ENCODE assay signal across 8 cellular contexts in the genomic region with DNA sequence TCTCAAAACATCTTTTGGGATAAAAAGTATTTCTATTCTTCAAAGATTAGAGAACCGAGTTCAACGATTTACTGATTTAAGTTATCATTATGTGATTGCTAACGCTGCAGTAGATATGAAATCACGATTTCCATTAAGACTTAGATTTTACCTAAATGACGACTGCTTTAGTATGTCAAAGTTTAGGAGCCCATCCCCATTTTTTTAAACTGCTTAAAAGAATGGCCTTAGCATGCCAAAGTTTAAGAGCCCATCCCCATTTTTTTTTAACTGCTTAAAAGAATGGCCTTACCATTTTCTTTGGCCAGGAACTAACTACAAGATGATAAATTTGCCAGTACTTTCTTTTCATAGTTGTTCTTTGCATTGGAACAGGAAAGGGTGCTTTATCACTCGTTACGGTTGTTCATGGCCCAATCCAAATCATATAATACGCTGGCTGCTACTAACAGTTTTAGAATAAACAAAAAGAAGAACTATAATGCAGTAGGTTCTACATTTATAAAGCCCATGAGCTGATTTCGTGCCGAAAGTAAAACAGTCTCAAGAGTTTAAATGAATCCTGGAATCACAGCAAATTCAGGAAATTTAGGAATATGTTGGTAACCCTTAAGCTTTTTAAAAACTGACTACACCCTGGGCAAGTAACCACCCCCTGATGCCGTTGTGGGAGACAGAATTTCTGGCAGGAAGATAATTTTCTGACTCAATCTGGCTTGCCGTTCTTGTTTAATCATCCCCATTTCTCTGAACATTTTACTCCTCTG. TPM values are rescaled to one million over a fixed set of nuclear protein-coding genes. Genes with fewer than 3 reads are reported as not detected.
A peak's percentile ranks its signal among the peaks of the same experiment; 100 is the strongest.
DNase-seq lines count a peak whose midpoint lies in the region; ATAC-seq and TF ChIP-seq lines count a peak whose summit lies in the region.

No MANE protein-coding gene starts in this region.

- no peaks in the 10 kb centered on the region for H3K9me3 ChIP-seq in SJSA1 (replicated peaks)
- no peaks in the 10 kb centered on the region for H3K9me3 ChIP-seq in osteoblast (ENCODE audit: low read depth, low read length)

- H3K36me3 Mint-ChIP-seq in activated T-cell treated with anti-CD3 and anti-CD28 coated beads, Interleukin-2, amount 50 U/mL, for 72 hours (ENCODE audit: insufficient read depth in 2 of 2): peaks cover 7 to 12% of the 10 kb centered on the region in 2 donors

- H3K36me3 ChIP-seq in SJSA1 (peaks cover 40% of the 10 kb centered on the region), osteoblast (ENCODE audit: insufficient read depth, low read length) (peaks cover 4% of the 10 kb centered on the region)

- DNase-seq in activated T-cell treated with anti-CD3 and anti-CD28 coated beads, Interleukin-2, amount 50 U/mL, for 72 hours: no peak
- no peak for DNase-seq in activated T-cell treated with anti-CD3 and anti-CD28 coated beads, Interleukin-2, amount 50 U/mL, for 48 hours
- no peak for DNase-seq in SJSA1 (ENCODE audit: low read depth in 1 of 2, low spot score in 2 of 2)
- peak; percentile 47 for DNase-seq in epithelial cell of esophagus (ENCODE audit: low read depth)
- peak; percentile 89 for DNase-seq in osteoblast (ENCODE audit: insufficient read length, low spot score, missing footprints)

- H3K27me3 Mint-ChIP-seq in activated T-cell treated with anti-CD3 and anti-CD28 coated beads, Interleukin-2, amount 50 U/mL, for 72 hours (ENCODE audit: low read depth): no peaks in the 10 kb centered on the region

- H3K79me2 ChIP-seq in osteoblast (ENCODE audit: insufficient read depth, low read length): peaks cover 54% of the 10 kb centered on the region

- H3K4me3 ChIP-seq in SJSA1 (peak overlapping the region; percentile 78), epithelial cell of esophagus (ENCODE audit: low read length) (peak overlapping the region; percentile 90), osteoblast (ENCODE audit: insufficient read depth, low read length) (peak overlapping the region; percentile 98)

- H3K27me3 ChIP-seq in SJSA1 (replicated peaks) (no peaks in the 10 kb centered on the region), osteoblast (ENCODE audit: insufficient read depth, low read length) (no peaks in the 10 kb centered on the region)

- H3K27ac Mint-ChIP-seq in activated T-cell treated with anti-CD3 and anti-CD28 coated beads, Interleukin-2, amount 50 U/mL, for 72 hours: peak overlapping the region; percentile 96

- TF ChIP-seq CTCF in epithelial cell of esophagus (IDR thresholded peaks at IDR 0.05; ENCODE audit: insufficient read depth, low read depth, low read length, missing control alignments) (no peak), osteoblast (IDR thresholded peaks at IDR 0.05; ENCODE audit: extremely low read depth, low read depth, low read length) (no peak)

- peak overlapping the region; percentile 74 for H2AFZ ChIP-seq in osteoblast (ENCODE audit: low read length)

- peak overlapping the region; percentile 98 for H3K27ac ChIP-seq in SJSA1
- peak overlapping the region; percentile 100 for H3K27ac ChIP-seq in osteoblast (ENCODE audit: low read depth, low read length)

- peak overlapping the region; percentile 98 for H3K4me2 ChIP-seq in osteoblast (ENCODE audit: insufficient read depth, low read length)

- H3K4me1 ChIP-seq in SJSA1 (replicated peaks) (peaks cover 9% of the 10 kb centered on the region), osteoblast (ENCODE audit: insufficient read depth, low read length) (peaks cover 8% of the 10 kb centered on the region)

- H3K9me3 Mint-ChIP-seq in activated T-cell treated with anti-CD3 and anti-CD28 coated beads, Interleukin-2, amount 50 U/mL, for 72 hours: no peaks in the 10 kb centered on the region

- peak overlapping the region; percentile 75 to 91 for H3K4me3 Mint-ChIP-seq in activated T-cell treated with anti-CD3 and anti-CD28 coated beads, Interleukin-2, amount 50 U/mL, for 72 hours

- peaks cover 32% of the 10 kb centered on the region for H3K4me1 Mint-ChIP-seq in activated T-cell treated with anti-CD3 and anti-CD28 coated beads, Interleukin-2, amount 50 U/mL, for 72 hours (ENCODE audit: low read depth)

- H4K20me1 ChIP-seq in osteoblast (ENCODE audit: insufficient read depth, low read length): peaks cover 32% of the 10 kb centered on the region

- no peak for ATAC-seq in activated T-cell treated with anti-CD3 and anti-CD28 coated beads, Interleukin-2, amount 50 U/mL, for 72 hours (replicated peaks in 1 of 2)
- ATAC-seq in HG03045 (IDR thresholded peaks at IDR 0.05; ENCODE audit: unreplicated experiment) (no peak), HG03175 (IDR thresholded peaks at IDR 0.05; ENCODE audit: unreplicated experiment) (no peak), GM19035 (IDR thresholded peaks at IDR 0.05; ENCODE audit: unreplicated experiment) (no peak)

RNA-seq across cellular contexts. Expression of a gene that starts 0.9 kb away (rescaled TPM):
- total RNA-seq in activated T-cell treated with anti-CD3 and anti-CD28 coated beads, Interleukin-2, amount 50 U/mL, for 72 hours: 10 to 100 TPM; 20.2 to 20.9 TPM
- 11.3 and 11.9 TPM in 2 replicates for total RNA-seq in SJSA1 (2014; rRNA removed; shearing (Covaris generic))
- 13.4 and 15.3 TPM in 2 replicates for total RNA-seq in osteoblast

Comparison
In these comparisons a context has a peak if more than half of its experiments do, and no peak if none do; other contexts are left out.
1. DNase-seq: peak in epithelial cell of esophagus (single experiment) and osteoblast (single experiment); none in activated T-cell treated with anti-CD3 and anti-CD28 coated beads, Interleukin-2, amount 50 U/mL, for 72 hours (0 of 2), activated T-cell treated with anti-CD3 and anti-CD28 coated beads, Interleukin-2, amount 50 U/mL, for 48 hours (0 of 2) and SJSA1 (0 of 2).
2. Peak in every context shown above with its lines, with median percentiles within 50 percentile points of each other: H3K4me3 ChIP-seq.